Comparison of ENCODE assay signal across 27 cellular contexts in the genomic region with DNA sequence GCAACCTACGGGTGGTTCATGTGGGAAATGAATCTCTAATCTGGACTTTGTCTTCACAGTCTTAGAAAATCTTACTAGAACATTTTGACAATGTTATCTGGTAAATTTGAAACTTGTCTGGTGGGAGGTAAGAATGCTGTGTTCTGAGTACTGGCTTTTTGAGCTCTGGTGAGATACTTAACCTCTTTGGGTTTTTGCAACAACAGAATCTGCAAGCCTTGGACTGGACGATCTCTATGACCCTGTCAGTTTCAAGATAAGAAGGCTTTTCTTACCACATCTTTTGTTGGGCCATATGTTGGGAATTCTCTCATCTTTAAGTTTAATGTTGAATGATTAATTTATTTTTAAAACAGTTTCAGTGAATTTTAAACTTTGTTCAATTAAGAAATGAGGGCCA.
"Had no signal": no experiment of that assay in that cellular context is flagged by ENCODE, and none has a peak within 500 bp of the region (broad histone marks: within the 10 kb centered on the region; RNA-seq: fewer than 3 reads in every experiment).

No MANE protein-coding gene starts in this region.

- H3K27me3 ChIP-seq: stomach, suprapubic skin, thyroid gland, tibial artery, tibial nerve, transverse colon, upper lobe of left lung, upper lobe of right lung, uterus, vagina had no signal

- ATAC-seq: stimulated activated effector memory CD8-positive, alpha-beta T cell treated with anti-CD3 and anti-CD28 coated beads, Interleukin-12 subunit alpha, Interleukin-12 subunit beta, amount 100 ng/mL, for 72 hours; stimulated activated memory B cell treated with anti-CD40 and anti-IgM and Interleukin-4, amounts not matched to agents 10 μg/mL and 1 μg/mL and 100 μg/mL, for 72 hours; stimulated activated naive B cell treated with anti-CD40 and anti-IgM and Interleukin-4, amounts not matched to agents 10 μg/mL and 1 μg/mL and 100 μg/mL, for 72 hours; stimulated activated naive CD8-positive, alpha-beta T cell treated with anti-CD3 and anti-CD28 coated beads, Interleukin-15, amount 100 ng/mL, for 72 hours; stimulated activated naive CD8-positive, alpha-beta T cell treated with anti-CD3 and anti-CD28 coated beads, Interleukin-15, Interleukin-2, amounts not matched to agents 100 U/mL and 50 U/mL, for 24 hours; upper lobe of right lung had no signal

- DNase-seq: stimulated activated CD4-positive, alpha-beta T cell treated with anti-CD3 and anti-CD28 coated beads, Interleukin-2, amount 100 ng/mL, for 24 hours; stimulated activated CD4-positive, alpha-beta T cell treated with anti-CD3 and anti-CD28 coated beads, Interleukin-2, amount 100 ng/mL, for 48 hours; stimulated activated CD4-positive, alpha-beta T cell treated with anti-CD3 and anti-CD28 coated beads, Interleukin-4, amount 100 ng/mL, for 1 hour; stimulated activated CD4-positive, alpha-beta T cell treated with anti-CD3 and anti-CD28 coated beads, Interleukin-4, amount 100 ng/mL, for 24 hours; stimulated activated CD4-positive, alpha-beta T cell treated with anti-CD3 and anti-CD28 coated beads, Interleukin-4, amount 100 ng/mL, for 4 hours; stimulated activated CD8-positive, alpha-beta memory T cell treated with anti-CD3 and anti-CD28 coated beads, Interleukin-4, amount 100 ng/mL, for 48 hours; stimulated activated naive B cell treated with anti-CD40 and anti-IgM and Interleukin-4, amounts not matched to agents 10 μg/mL and 1 μg/mL and 100 μg/mL, for 72 hours; stimulated activated naive CD4-positive, alpha-beta T cell; stimulated activated naive CD4-positive, alpha-beta T cell treated with Interleukin-2 at 50 U/mL for 16 hours; stimulated activated naive CD8-positive, alpha-beta T cell treated with anti-CD3 and anti-CD28 coated beads, Interleukin-15, amount 100 ng/mL, for 72 hours; stimulated activated naive CD8-positive, alpha-beta T cell treated with anti-CD3 and anti-CD28 coated beads, Interleukin-15, Interleukin-2, amounts not matched to agents 100 U/mL and 50 U/mL, for 24 hours; stomach; substantia nigra; thyroid gland; tibial artery; transverse colon; trophoblast cell; upper lobe of left lung; upper lobe of right lung; uterus had no signal

- H3K4me1 ChIP-seq: stomach, thyroid gland, tibial artery, transverse colon, uterus had no signal

- H3K27ac ChIP-seq: stomach, suprapubic skin, thoracic aorta, thyroid gland, tibial artery, transverse colon, upper lobe of left lung, upper lobe of right lung, uterus, vagina had no signal

- FAIRE-seq: urothelium cell line had no signal

- H3K36me3 ChIP-seq: thoracic aorta, thyroid gland, transverse colon, uterus, vagina had no signal

- H3K9me3 ChIP-seq: stomach, suprapubic skin, thoracic aorta, thyroid gland, tibial artery, tibial nerve, transverse colon, upper lobe of left lung, upper lobe of right lung, uterus, vagina had no signal

- H3K4me3 ChIP-seq: stomach, suprapubic skin, thoracic aorta, thyroid gland, tibial artery, tibial nerve, transverse colon, upper lobe of left lung, upper lobe of right lung, uterus, vagina had no signal
